Comparison of ENCODE assay signal across 10 cellular contexts in genomic region chrX:114344756-114345155, GRCh38.
DNase-seq lines count a peak whose midpoint lies in the region; ATAC-seq and TF ChIP-seq lines count a peak whose summit lies in the region.
"Had no signal": no experiment of that assay in that cellular context is flagged by ENCODE, and none has a peak within 500 bp of the region (broad histone marks: within the 10 kb centered on the region; RNA-seq: fewer than 3 reads in every experiment).

No MANE protein-coding gene starts in this region.

- TF ChIP-seq EP300 in suprapubic skin (IDR thresholded peaks at IDR 0.05), result no peak

- POLR2A ChIA-PET in BJ (lab: Charles Lee), result no interaction called here

- no peak overlapping the region for H3K27ac ChIP-seq in suprapubic skin
- H3K27ac ChIP-seq: SJSA1 had no signal

- no peaks in the 10 kb centered on the region for H3K4me1 ChIP-seq in suprapubic skin
- H3K4me1 ChIP-seq: SJSA1 had no signal

- DNase-seq in BJ (ENCODE audit: low read depth) (no peak), NCI-H774 (lab: John Stamatoyannopoulos, UW) (peak; percentile 22), epithelial cell of proximal tubule (ENCODE audit: low read depth) (no peak), smooth muscle cell of the brain vasculature (ENCODE audit: low read depth, low spot score) (peak; percentile 0), suprapubic skin (ENCODE audit: low spot score in 2 of 2) (no peak)
- DNase-seq in activated T-cell treated with anti-CD3 and anti-CD28 coated beads, Interleukin-2, amount 50 U/mL, for 24 hours, result no peak
- DNase-seq: natural killer cell had no signal

- peaks cover 36% of the 10 kb centered on the region for H3K27me3 Mint-ChIP-seq in activated T-cell treated with anti-CD3 and anti-CD28 coated beads, Interleukin-2, amount 50 U/mL, for 24 hours

- no peaks in the 10 kb centered on the region for H3K9me3 Mint-ChIP-seq in activated T-cell treated with anti-CD3 and anti-CD28 coated beads, Interleukin-2, amount 50 U/mL, for 24 hours
- H3K9me3 Mint-ChIP-seq: natural killer cell had no signal

- H3K27ac Mint-ChIP-seq in activated T-cell treated with anti-CD3 and anti-CD28 coated beads, Interleukin-2, amount 50 U/mL, for 24 hours, result no peak overlapping the region
- H3K27ac Mint-ChIP-seq: natural killer cell had no signal

- no peaks in the 10 kb centered on the region for H3K36me3 Mint-ChIP-seq in activated T-cell treated with anti-CD3 and anti-CD28 coated beads, Interleukin-2, amount 50 U/mL, for 24 hours (ENCODE audit: low read depth)
- H3K36me3 Mint-ChIP-seq: natural killer cell had no signal

- H3K9me3 ChIP-seq in suprapubic skin, result no peaks in the 10 kb centered on the region
- H3K9me3 ChIP-seq: SJSA1 had no signal

- WGBS in suprapubic skin, result 52% methylated on average over 2 of the region's 2 CpGs

- no peak for TF ChIP-seq POLR2A in suprapubic skin (IDR thresholded peaks at IDR 0.05)

- peak; percentile 54 for TF ChIP-seq CTCF in BJ (IDR thresholded peaks at IDR 0.05; ENCODE audit: insufficient read depth, low read depth, low read length)
- TF ChIP-seq CTCF in epithelial cell of proximal tubule (conservative IDR thresholded peaks at IDR 0.05; ENCODE audit: low read depth, low read length), result peak; percentile 59
- TF ChIP-seq CTCF in suprapubic skin (IDR thresholded peaks at IDR 0.05), result peak in 1 of 2 donors; percentile 27

- no peaks in the 10 kb centered on the region for H3K36me3 ChIP-seq in BJ (ENCODE audit: control insufficient read depth, insufficient read depth, low read length)
- H3K36me3 ChIP-seq in suprapubic skin, result no peaks in the 10 kb centered on the region
- H3K36me3 ChIP-seq: SJSA1 had no signal

- H3K4me3 ChIP-seq in BJ (ENCODE audit: low read depth, low read length) (no peak overlapping the region), epithelial cell of proximal tubule (ENCODE audit: low read depth, low read length) (no peak overlapping the region), suprapubic skin (no peak overlapping the region)
- H3K4me3 ChIP-seq: SJSA1 had no signal

- CTCF ChIA-PET in BJ (lab: Yijun Ruan, JAX), result interaction anchor here (0.7 kb wide), 1 partner anchor 176 kb away, joined by 3 read pairs; no protein-coding TSS in a partner anchor

- H3K4me1 Mint-ChIP-seq in activated T-cell treated with anti-CD3 and anti-CD28 coated beads, Interleukin-2, amount 50 U/mL, for 24 hours (ENCODE audit: low read depth), result no peaks in the 10 kb centered on the region
- H3K4me1 Mint-ChIP-seq: natural killer cell had no signal

- no peak overlapping the region for H3K4me3 Mint-ChIP-seq in activated T-cell treated with anti-CD3 and anti-CD28 coated beads, Interleukin-2, amount 50 U/mL, for 24 hours
- H3K4me3 Mint-ChIP-seq: natural killer cell had no signal

- ATAC-seq in GM18519 (IDR thresholded peaks at IDR 0.05; ENCODE audit: low FRiP score, unreplicated experiment) (peak; percentile 88), HG03025 (IDR thresholded peaks at IDR 0.05; ENCODE audit: low FRiP score, unreplicated experiment) (peak; percentile 87)

- H3K27me3 ChIP-seq in BJ (ENCODE audit: control insufficient read depth, insufficient read depth, low read length) (no peaks in the 10 kb centered on the region), suprapubic skin (no peaks in the 10 kb centered on the region)
- H3K27me3 ChIP-seq: SJSA1 had no signal

Comparison
In these comparisons a context has a peak if more than half of its experiments do, and no peak if none do; other contexts are left out.
1. DNase-seq: peak in NCI-H774 (single experiment) and smooth muscle cell of the brain vasculature (single experiment); none in BJ (single experiment), epithelial cell of proximal tubule (single experiment), activated T-cell treated with anti-CD3 and anti-CD28 coated beads, Interleukin-2, amount 50 U/mL, for 24 hours (single experiment) and suprapubic skin (0 of 2).